In genomic region chr11:1864216-1864615, GRCh38 we compare ENCODE assay signal across 12 cellular contexts. TPM values are rescaled to one million over a fixed set of nuclear protein-coding genes. Genes with fewer than 3 reads are reported as not detected.
DNase-seq lines count a peak whose midpoint lies in the region; ATAC-seq and TF ChIP-seq lines count a peak whose summit lies in the region.
"Had no signal": no experiment of that assay in that cellular context is flagged by ENCODE, and none has a peak within 500 bp of the region (broad histone marks: within the 10 kb centered on the region; RNA-seq: fewer than 3 reads in every experiment).

No MANE protein-coding gene starts in this region.

- peak overlapping the region; percentile 46 for H3K4me3 ChIP-seq in fibroblast of villous mesenchyme (ENCODE audit: low read depth, low read length)
- H3K4me3 ChIP-seq in neural progenitor cell, result no peak overlapping the region
- no peak overlapping the region for H3K4me3 ChIP-seq in upper lobe of left lung
- no peak overlapping the region for H3K4me3 ChIP-seq in mesendoderm (ENCODE audit: low read length)
- H3K4me3 ChIP-seq: K562, SJSA1 had no signal

- H3K4me3 Mint-ChIP-seq in neural progenitor cell, result no peak overlapping the region

- H3K9me3 ChIP-seq in neural progenitor cell (ENCODE audit: low read depth) (no peaks in the 10 kb centered on the region), upper lobe of left lung (no peaks in the 10 kb centered on the region)
- H3K9me3 ChIP-seq: SJSA1 had no signal

- no peak overlapping the region for H3K18ac ChIP-seq in mesendoderm (ENCODE audit: low read length)

- H3K36me3 ChIP-seq in neural progenitor cell (no peaks in the 10 kb centered on the region), upper lobe of left lung (no peaks in the 10 kb centered on the region), mesendoderm (ENCODE audit: control insufficient read depth, insufficient read depth, low read length) (no peaks in the 10 kb centered on the region)
- H3K36me3 ChIP-seq: SJSA1 had no signal

- no peak overlapping the region for H3K9ac ChIP-seq in neural progenitor cell
- no peak overlapping the region for H3K9ac ChIP-seq in mesendoderm (ENCODE audit: low read length)

- H3K79me2 ChIP-seq in neural progenitor cell (ENCODE audit: low read depth) (no peaks in the 10 kb centered on the region), mesendoderm (ENCODE audit: control insufficient read depth, insufficient read depth, low read length) (no peaks in the 10 kb centered on the region)

- no peaks in the 10 kb centered on the region for H4K20me1 ChIP-seq in neural progenitor cell (ENCODE audit: low read depth)

- H2AFZ ChIP-seq in neural progenitor cell (replicated peaks), result no peak overlapping the region

- H3K27me3 ChIP-seq in neural progenitor cell (peaks cover 14% of the 10 kb centered on the region), upper lobe of left lung (no peaks in the 10 kb centered on the region), mesendoderm (ENCODE audit: insufficient read depth, low read length, poor library complexity) (no peaks in the 10 kb centered on the region)

- H4K5ac ChIP-seq in mesendoderm (ENCODE audit: low read length), result no peak overlapping the region

- no peak overlapping the region for H2AK5ac ChIP-seq in mesendoderm (ENCODE audit: low read length)

- H3K4me1 ChIP-seq in neural progenitor cell, result peaks cover 15% of the 10 kb centered on the region
- H3K4me1 ChIP-seq in upper lobe of left lung, result peaks cover 23 to 27% (median 25%) of the 10 kb centered on the region in 4 donors
- no peaks in the 10 kb centered on the region for H3K4me1 ChIP-seq in mesendoderm (ENCODE audit: control insufficient read depth, low read depth, low read length)

- H2BK120ac ChIP-seq in mesendoderm (ENCODE audit: low read depth, low read length), result no peak overlapping the region

- no peaks in the 10 kb centered on the region for H3K36me3 Mint-ChIP-seq in neural progenitor cell

- no peak overlapping the region for H3K4ac ChIP-seq in mesendoderm (ENCODE audit: low read depth, low read length)

- ATAC-seq in SK-N-SH treated with all-trans-retinoic acid at 6 μM for 48 hours, result peak; percentile 13
- peak in 1 of 2 donors; percentile 16 for ATAC-seq in upper lobe of left lung (ENCODE audit: low FRiP score in 2 of 2)
- ATAC-seq in activated CD4-positive, CD25-positive, alpha-beta regulatory T cell treated with anti-CD3 and anti-CD28 coated beads, Interleukin-2, amount 50 U/mL, for 24 hours, result no peak

- no peak overlapping the region for H2BK5ac ChIP-seq in mesendoderm (ENCODE audit: low read length)

- no peak for DNase-seq in fibroblast of villous mesenchyme (ENCODE audit: low read depth)
- DNase-seq in neural progenitor cell (ENCODE audit: low spot score), result no peak
- DNase-seq in upper lobe of left lung, result peak in 1 of 2 donors; percentile 65
- DNase-seq in NCI-H1092 treated with DMSO at 0.1 percent for 48 hours (lab: John Stamatoyannopoulos, UW), result no peak
- DNase-seq in mesendoderm, result no peak
- DNase-seq: activated naive CD4-positive, alpha-beta T cell treated with Interleukin-2 at 50 U/mL for 16 hours; DMS79 treated with DMSO at 0.1 percent for 48 hours; stimulated activated CD8-positive, alpha-beta memory T cell treated with anti-CD3 and anti-CD28 coated beads, Interleukin-4, amount 100 ng/mL, for 48 hours had no signal

- H3K9me3 Mint-ChIP-seq in neural progenitor cell, result no peaks in the 10 kb centered on the region

- no peak for TF ChIP-seq POLR2A in upper lobe of left lung (IDR thresholded peaks at IDR 0.05)

- H3K4me1 Mint-ChIP-seq in neural progenitor cell, result peaks cover 21% of the 10 kb centered on the region

- peaks cover 7% of the 10 kb centered on the region for H3K27me3 Mint-ChIP-seq in neural progenitor cell (ENCODE audit: insufficient read depth, low read depth)

- no peak overlapping the region for H3K23ac ChIP-seq in mesendoderm (ENCODE audit: low read length)

- peak overlapping the region; percentile 22 for H3K4me2 ChIP-seq in neural progenitor cell
- H3K4me2 ChIP-seq in mesendoderm (ENCODE audit: low read length), result no peak overlapping the region

- no peak overlapping the region for H2BK15ac ChIP-seq in mesendoderm (replicated peaks; ENCODE audit: low read depth)

- H3K56ac ChIP-seq in mesendoderm (ENCODE audit: low read length), result no peak overlapping the region

- no peak overlapping the region for H4K8ac ChIP-seq in mesendoderm (ENCODE audit: low read depth, low read length)

- WGBS in upper lobe of left lung, 2 donors, result 46 to 52% methylated on average over 19 of the region's 19 CpGs
- no CpG with 5 or more reads among the region's 19 CpGs for WGBS in mesendoderm (ENCODE audit: extremely low coverage, insufficient coverage, low lambda C conversion rate)

- TF ChIP-seq CTCF in fibroblast of villous mesenchyme (IDR thresholded peaks at IDR 0.05; ENCODE audit: insufficient read depth, low read depth, low read length), result no peak
- no peak for TF ChIP-seq CTCF in neural progenitor cell (IDR thresholded peaks at IDR 0.05)
- no peak for TF ChIP-seq CTCF in upper lobe of left lung (IDR thresholded peaks at IDR 0.05)

- no peaks in the 10 kb centered on the region for H3F3A ChIP-seq in neural progenitor cell (ENCODE audit: low read depth)

- no peak for TF ChIP-seq EP300 in upper lobe of left lung (IDR thresholded peaks at IDR 0.05)

- peak overlapping the region; percentile 84 for H3K27ac Mint-ChIP-seq in neural progenitor cell

- H3K27ac ChIP-seq in neural progenitor cell, result no peak overlapping the region
- peak overlapping the region; percentile 30 to 57 (median 50) for H3K27ac ChIP-seq in upper lobe of left lung
- H3K27ac ChIP-seq in mesendoderm (ENCODE audit: low read depth, low read length), result no peak overlapping the region
- H3K27ac ChIP-seq: SJSA1 had no signal

- no peaks in the 10 kb centered on the region for H3K79me1 ChIP-seq in mesendoderm (ENCODE audit: low read length)

TF ChIP-seq in SK-N-SH treated with all-trans-retinoic acid at 6 μM for 48 hours, 23 proteins besides CTCF, POLR2A, EP300 and RAD21:
- TF ChIP-seq TCF4 (CRISPR knock-in tag; IDR thresholded peaks at IDR 0.05; ENCODE audit: borderline replicate concordance), result no peak
- TF ChIP-seq GLIS3 (CRISPR knock-in tag; IDR thresholded peaks at IDR 0.05), result no peak
- TF ChIP-seq SNAI2 (CRISPR knock-in tag; IDR thresholded peaks at IDR 0.05), result no peak
- no peak for TF ChIP-seq ZNF8 (CRISPR knock-in tag; IDR thresholded peaks at IDR 0.05)
- TF ChIP-seq TOX (CRISPR knock-in tag; IDR thresholded peaks at IDR 0.05; ENCODE audit: borderline replicate concordance), result no peak
- TF ChIP-seq ZC3H10 (CRISPR knock-in tag; IDR thresholded peaks at IDR 0.05), result no peak

RNA-seq across cellular contexts. Expression of gene LSP1, which starts 11.3 kb away (rescaled TPM):
- total RNA-seq in fibroblast of villous mesenchyme, result 0.32 TPM in 1 of 2 replicates, not detected in the other
- total RNA-seq in neural progenitor cell (ENCODE audit: low replicate concordance), result not detected in 2 replicates
- 100 to 1,000 TPM in 2 of 6 donors, 10 to 100 TPM in 4; 29.3 to 162 (median 66.2) TPM for total RNA-seq in upper lobe of left lung
- 0.08 TPM for polyA plus RNA-seq in mesendoderm (2013, experiment 1 of 2)
- 0.03 TPM for polyA plus RNA-seq in mesendoderm (2013, experiment 2 of 2)

RNA-seq across cellular contexts. Expression of gene TNNI2, which starts 25.4 kb away (rescaled TPM):
- total RNA-seq in fibroblast of villous mesenchyme (not detected in 2 replicates), neural progenitor cell (ENCODE audit: low replicate concordance) (1.2 and 2.6 TPM in 2 replicates), upper lobe of left lung (10 to 100 TPM in 5 of 6 donors, 1 to 10 TPM in 1; 7.3 to 28.3 (median 16.7) TPM)
- polyA plus RNA-seq in mesendoderm (2013, experiment 1 of 2), result not detected
- polyA plus RNA-seq in mesendoderm (2013, experiment 2 of 2), result not detected
- total RNA-seq: K562, SJSA1 had no signal
- polyA plus RNA-seq: K562 had no signal

RNA-seq across cellular contexts. Expression of gene PRR33, which starts 27.5 kb away (rescaled TPM):
- total RNA-seq in fibroblast of villous mesenchyme, result not detected in 2 replicates
- total RNA-seq in neural progenitor cell (ENCODE audit: low replicate concordance), result not detected in 2 replicates
- not detected for total RNA-seq in upper lobe of left lung
- not detected for polyA plus RNA-seq in mesendoderm (2013, experiment 1 of 2)
- 0.01 TPM for polyA plus RNA-seq in mesendoderm (2013, experiment 2 of 2)
- total RNA-seq: K562, SJSA1 had no signal
- polyA plus RNA-seq: K562 had no signal

RNA-seq across cellular contexts. Expression of gene SYT8, which starts 29.4 kb away (rescaled TPM):
- total RNA-seq in fibroblast of villous mesenchyme, result under 0.01 TPM in 1 of 2 replicates, not detected in the other
- total RNA-seq in neural progenitor cell (ENCODE audit: low replicate concordance), result not detected in 2 replicates
- 10 to 100 TPM in 4 of 6 donors, 1 to 10 TPM in 2; 7.4 to 31.3 (median 22.9) TPM for total RNA-seq in upper lobe of left lung
- not detected for polyA plus RNA-seq in mesendoderm (2013, experiment 1 of 2)
- polyA plus RNA-seq in mesendoderm (2013, experiment 2 of 2), result not detected
- total RNA-seq: K562, SJSA1 had no signal
- polyA plus RNA-seq: K562 had no signal

RNA-seq across cellular contexts. Expression of gene TNNT3, which starts 55.3 kb away (rescaled TPM):
- total RNA-seq in fibroblast of villous mesenchyme, result not detected in 2 replicates
- total RNA-seq in neural progenitor cell (ENCODE audit: low replicate concordance), result 0.40 and 0.92 TPM in 2 replicates
- 10 to 100 TPM in 1 of 6 donors, 1 to 10 TPM in 4, not detected in 1; 1.1 to 13.1 (median 2.4) TPM for total RNA-seq in upper lobe of left lung
- not detected for polyA plus RNA-seq in mesendoderm (2013, experiment 1 of 2)
- polyA plus RNA-seq in mesendoderm (2013, experiment 2 of 2), result not detected
- total RNA-seq: K562 had no signal

Comparison
In these comparisons a context has a peak if more than half of its experiments do, and no peak if none do; other contexts are left out.
1. H3K27ac ChIP-seq: peak in upper lobe of left lung (4 of 4); none in neural progenitor cell (single experiment) and mesendoderm (single experiment).
2. RNA of gene LSP1, which starts 11.3 kb away (total RNA-seq): 29.3 to 162 TPM in upper lobe of left lung; 0.32 TPM in fibroblast of villous mesenchyme and not detected in neural progenitor cell; every median in the first group is over 10 times any median in the second.